ENCODE assay signal across 1 cellular context in genomic region chr4:1730532-1731135, GRCh38.
TF ChIP-seq lines count a peak whose summit lies in the region.

No MANE protein-coding gene starts in this region.

TF ChIP-seq in K562, 482 proteins besides CTCF, POLR2A, EP300 and RAD21:
- TF ChIP-seq POLR2G (IDR thresholded peaks at IDR 0.05; ENCODE audit: low read depth, low read length) (peak; percentile 48), BRF1 (IDR thresholded peaks at IDR 0.05; ENCODE audit: borderline replicate concordance, extremely low read depth, insufficient read length) (no peak)
